8 cellular contexts compared by ENCODE assay signal in genomic region chr19:18000480-18000980, GRCh38. TPM values are rescaled to one million over a fixed set of nuclear protein-coding genes. Genes with fewer than 3 reads are reported as not detected.
DNase-seq lines count a peak whose midpoint lies in the region; ATAC-seq and TF ChIP-seq lines count a peak whose summit lies in the region.

No MANE protein-coding gene starts in this region.

- H3K9me3 ChIP-seq in WERI-Rb-1 (ENCODE audit: severe bottlenecking) (no peaks in the 10 kb centered on the region), iPS DF 6.9 (ENCODE audit: control insufficient read depth, insufficient read depth, low read length) (no peaks in the 10 kb centered on the region), testis (no peaks in the 10 kb centered on the region)

- H3K4me1 Mint-ChIP-seq in activated CD4-positive, alpha-beta T cell treated with anti-CD3 and anti-CD28 coated beads, Interleukin-2, amount 10 ng/mL, durations not matched to agents 7 days and 5 days = peaks cover 38% of the 10 kb centered on the region

- peaks cover 2% of the 10 kb centered on the region for H3K27me3 Mint-ChIP-seq in activated CD4-positive, alpha-beta T cell treated with anti-CD3 and anti-CD28 coated beads, Interleukin-2, amount 10 ng/mL, durations not matched to agents 7 days and 5 days

- no peaks in the 10 kb centered on the region for H3K9me3 Mint-ChIP-seq in activated CD4-positive, alpha-beta T cell treated with anti-CD3 and anti-CD28 coated beads, Interleukin-2, amount 10 ng/mL, durations not matched to agents 7 days and 5 days

- H3K36me3 Mint-ChIP-seq in activated CD4-positive, alpha-beta T cell treated with anti-CD3 and anti-CD28 coated beads, Interleukin-2, amount 10 ng/mL, durations not matched to agents 7 days and 5 days (ENCODE audit: low read depth) = peaks cover 10% of the 10 kb centered on the region

- CTCF ChIA-PET in activated CD4-positive, alpha-beta T cell treated with anti-CD3 and anti-CD28 coated beads, Interleukin-2, amount 10 ng/mL, durations not matched to agents 7 days and 5 days (lab: Charles Lee) = interaction anchor here (0.8 to 2.1 kb wide), 7 partner anchors 14 to 141 kb away, joined by 3 to 14 read pairs (median 5); partner anchors contain the start of genes CCDC124 and RPL18A

- no peak for DNase-seq in activated CD4-positive, alpha-beta T cell treated with anti-CD3 and anti-CD28 coated beads, Interleukin-2, amount 10 ng/mL, durations not matched to agents 7 days and 5 days
- no peak for DNase-seq in activated CD4-positive, alpha-beta T cell treated with anti-CD3 and anti-CD28 coated beads, Interleukin-2, amount 50 U/mL, for 48 hours
- DNase-seq in WERI-Rb-1 (no peak), iPS DF 6.9 (ENCODE audit: low read depth, low spot score) (no peak), testis (no peak), NCI-H2196 (lab: John Stamatoyannopoulos, UW; ENCODE audit: unreplicated experiment) (no peak)
- no peak for DNase-seq in activated CD4-positive, alpha-beta T cell treated with anti-CD3 and anti-CD28 coated beads for 4 hours

- peak overlapping the region; percentile 100 for H3K27ac Mint-ChIP-seq in activated CD4-positive, alpha-beta T cell treated with anti-CD3 and anti-CD28 coated beads, Interleukin-2, amount 10 ng/mL, durations not matched to agents 7 days and 5 days

- POLR2A ChIA-PET in activated CD4-positive, alpha-beta T cell treated with anti-CD3 and anti-CD28 coated beads, Interleukin-2, amount 10 ng/mL, durations not matched to agents 7 days and 5 days (lab: Charles Lee) = no interaction called here

- H3K4me1 ChIP-seq in iPS DF 6.9 (ENCODE audit: control insufficient read depth, insufficient read depth, low read length) (peaks cover 4% of the 10 kb centered on the region; the same call in 1 of the 2 replicates), testis (peaks cover 4% of the 10 kb centered on the region)

- peak overlapping the region; percentile 46 for H3K4me3 ChIP-seq in WERI-Rb-1 (ENCODE audit: low read depth, low read length)
- peak overlapping the region; percentile 36; the same call in 1 of the 2 replicates for H3K4me3 ChIP-seq in iPS DF 6.9 (ENCODE audit: low read length)
- peak overlapping the region; percentile 63 to 65 for H3K4me3 ChIP-seq in testis

- ATAC-seq in GM18511 (IDR thresholded peaks at IDR 0.05; ENCODE audit: unreplicated experiment) = no peak

- TF ChIP-seq CTCF in WERI-Rb-1 (IDR thresholded peaks at IDR 0.05; ENCODE audit: low read depth, low read length) = no peak
- no peak for TF ChIP-seq CTCF in testis (IDR thresholded peaks at IDR 0.05)

- no CpG with 5 or more reads among the region's 21 CpGs for WGBS in iPS DF 6.9 (ENCODE audit: insufficient coverage, insufficient read length)
- WGBS in testis, 2 donors = 23% methylated on average over 13 to 21 of the region's 21 CpGs

- H3K27ac ChIP-seq in WERI-Rb-1 = peak overlapping the region; percentile 77
- no peak overlapping the region for H3K27ac ChIP-seq in iPS DF 6.9 (ENCODE audit: low read length)
- peak overlapping the region; percentile 61 to 87 for H3K27ac ChIP-seq in testis

- H3K36me3 ChIP-seq in WERI-Rb-1 = peaks cover 38% of the 10 kb centered on the region
- no peaks in the 10 kb centered on the region for H3K36me3 ChIP-seq in iPS DF 6.9 (ENCODE audit: control insufficient read depth, insufficient read depth, low read length)
- no peaks in the 10 kb centered on the region for H3K36me3 ChIP-seq in testis (ENCODE audit: low read depth, missing control alignments)

- H3K4me3 Mint-ChIP-seq in activated CD4-positive, alpha-beta T cell treated with anti-CD3 and anti-CD28 coated beads, Interleukin-2, amount 10 ng/mL, durations not matched to agents 7 days and 5 days = peak overlapping the region; percentile 90

- no peaks in the 10 kb centered on the region for H3K27me3 ChIP-seq in WERI-Rb-1 (ENCODE audit: insufficient read depth, low read depth, severe bottlenecking)
- peaks cover 1% of the 10 kb centered on the region; the same call in 1 of the 2 replicates for H3K27me3 ChIP-seq in iPS DF 6.9 (ENCODE audit: control insufficient read depth, insufficient read depth, low read length)
- no peaks in the 10 kb centered on the region for H3K27me3 ChIP-seq in testis

- TF ChIP-seq POLR2A in testis (IDR thresholded peaks at IDR 0.05) = no peak

- intact Hi-C loops in testis (cut with DNase I; ENCODE audit: low total_unique reads) = no loop called here

RNA-seq across cellular contexts. Expression of gene ARRDC2, which starts 7.4 kb away (rescaled TPM):
- total RNA-seq in activated CD4-positive, alpha-beta T cell treated with anti-CD3 and anti-CD28 coated beads, Interleukin-2, amount 10 ng/mL, durations not matched to agents 7 days and 5 days = 10 to 100 TPM; 40.1 to 51.1 TPM
- total RNA-seq in testis = 10 to 100 TPM; 13.0 to 15.3 TPM
- 10.3 TPM for polyA plus RNA-seq in testis (ENCODE audit: insufficient read depth, low read depth, low replicate concordance)

RNA-seq across cellular contexts. Expression of gene KCNN1, which starts 33.6 kb away (rescaled TPM):
- total RNA-seq in activated CD4-positive, alpha-beta T cell treated with anti-CD3 and anti-CD28 coated beads, Interleukin-2, amount 10 ng/mL, durations not matched to agents 7 days and 5 days = not detected
- total RNA-seq in testis = 10 to 100 TPM; 10.3 to 15.9 TPM
- 4.4 TPM for polyA plus RNA-seq in testis (ENCODE audit: insufficient read depth, low read depth, low replicate concordance)

Comparison
In these comparisons a context has a peak if more than half of its experiments do, and no peak if none do; other contexts are left out.
1. RNA of gene KCNN1, which starts 33.6 kb away (total RNA-seq): 10.3 to 15.9 TPM in testis; not detected in activated CD4-positive, alpha-beta T cell treated with anti-CD3 and anti-CD28 coated beads, Interleukin-2, amount 10 ng/mL, durations not matched to agents 7 days and 5 days; every median in the first group is over 10 times any median in the second.
2. Peak in every context shown above with its lines, with median percentiles within 50 percentile points of each other: H3K4me3 ChIP-seq.